ENCODE assay signal across 1 cellular context in the genomic region with DNA sequence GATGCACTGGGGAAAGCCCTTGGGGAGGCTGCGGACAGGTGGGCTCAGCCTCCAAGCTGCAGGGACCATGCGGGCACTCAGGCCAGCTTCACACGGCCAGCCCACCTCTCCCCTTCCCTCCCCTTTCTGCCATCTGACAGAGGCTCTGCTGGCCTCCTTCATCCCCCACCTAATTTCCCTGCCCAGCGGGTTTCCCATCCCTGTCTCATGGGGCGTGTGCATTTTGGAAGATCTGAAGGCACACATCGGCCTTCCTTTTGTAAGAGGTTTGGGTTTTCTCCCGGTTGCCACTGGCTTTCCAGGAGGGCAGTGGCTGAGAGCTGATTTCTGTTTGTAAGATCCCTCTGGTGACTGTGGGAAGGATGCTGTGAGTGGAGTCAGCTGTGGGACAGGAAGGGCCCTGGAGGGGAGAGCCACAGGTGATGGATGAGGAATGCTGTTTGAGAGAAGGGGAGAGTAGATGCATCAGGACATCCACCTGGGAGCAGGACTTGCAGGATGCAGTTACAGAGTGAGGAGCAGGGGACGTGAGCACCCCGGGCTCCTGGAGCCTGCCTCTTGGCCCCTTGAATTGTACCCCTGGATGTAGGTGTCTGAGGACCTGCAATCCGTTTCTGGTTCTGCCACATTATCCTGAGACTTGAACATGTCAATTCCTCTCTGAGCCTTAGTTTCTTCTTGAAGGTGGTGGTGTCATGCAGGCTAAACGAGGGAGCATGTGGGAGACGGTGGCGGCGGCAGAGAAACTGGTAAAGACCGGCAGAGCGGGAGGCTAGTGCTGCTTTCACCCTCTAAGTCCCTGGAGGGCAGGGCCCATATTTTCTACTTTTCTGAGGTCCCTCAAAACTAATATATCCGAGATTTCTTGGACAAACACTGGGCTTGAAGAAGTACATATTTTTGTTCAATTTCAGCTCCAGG.
TF ChIP-seq lines count a peak whose summit lies in the region.

No MANE protein-coding gene starts in this region.

TF ChIP-seq in HepG2, 621 proteins besides CTCF, POLR2A, EP300 and RAD21 (continued from another document and continues in another):
- TF ChIP-seq, protein P1, sequence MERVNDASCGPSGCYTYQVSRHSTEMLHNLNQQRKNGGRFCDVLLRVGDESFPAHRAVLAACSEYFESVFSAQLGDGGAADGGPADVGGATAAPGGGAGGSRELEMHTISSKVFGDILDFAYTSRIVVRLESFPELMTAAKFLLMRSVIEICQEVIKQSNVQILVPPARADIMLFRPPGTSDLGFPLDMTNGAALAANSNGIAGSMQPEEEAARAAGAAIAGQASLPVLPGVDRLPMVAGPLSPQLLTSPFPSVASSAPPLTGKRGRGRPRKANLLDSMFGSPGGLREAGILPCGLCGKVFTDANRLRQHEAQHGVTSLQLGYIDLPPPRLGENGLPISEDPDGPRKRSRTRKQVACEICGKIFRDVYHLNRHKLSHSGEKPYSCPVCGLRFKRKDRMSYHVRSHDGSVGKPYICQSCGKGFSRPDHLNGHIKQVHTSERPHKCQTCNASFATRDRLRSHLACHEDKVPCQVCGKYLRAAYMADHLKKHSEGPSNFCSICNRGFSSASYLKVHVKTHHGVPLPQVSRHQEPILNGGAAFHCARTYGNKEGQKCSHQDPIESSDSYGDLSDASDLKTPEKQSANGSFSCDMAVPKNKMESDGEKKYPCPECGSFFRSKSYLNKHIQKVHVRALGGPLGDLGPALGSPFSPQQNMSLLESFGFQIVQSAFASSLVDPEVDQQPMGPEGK (CRISPR knock-in tag; IDR thresholded peaks at IDR 0.05), result no peak
- TF ChIP-seq ZNF839 (CRISPR knock-in tag; IDR thresholded peaks at IDR 0.05; ENCODE audit: borderline replicate concordance) (0 out of 2 replicates have a peak, but pooled peaks have one; percentile 41), HNF4A (CRISPR knock-in tag; IDR thresholded peaks at IDR 0.05) (no peak), HMG20A (CRISPR knock-in tag; IDR thresholded peaks at IDR 0.05; ENCODE audit: borderline replicate concordance) (no peak), ZNF253 (CRISPR knock-in tag; IDR thresholded peaks at IDR 0.05; ENCODE audit: borderline replicate concordance) (no peak), ZNF143 (CRISPR knock-in tag; IDR thresholded peaks at IDR 0.05) (no peak), ELF1 (CRISPR knock-in tag; IDR thresholded peaks at IDR 0.05) (no peak), YEATS4 (CRISPR knock-in tag; IDR thresholded peaks at IDR 0.05; ENCODE audit: borderline replicate concordance) (no peak), KDM4B (CRISPR knock-in tag; IDR thresholded peaks at IDR 0.05) (no peak), FOXK1 (CRISPR knock-in tag; IDR thresholded peaks at IDR 0.05; ENCODE audit: borderline replicate concordance, low read depth) (no peak), ZNF230 (CRISPR knock-in tag; IDR thresholded peaks at IDR 0.05) (no peak), PRMT3 (CRISPR knock-in tag; IDR thresholded peaks at IDR 0.05; ENCODE audit: borderline replicate concordance, low read depth) (no peak), ZNF552 (CRISPR knock-in tag; IDR thresholded peaks at IDR 0.05; ENCODE audit: borderline replicate concordance) (no peak), NFE2L2 (IDR thresholded peaks at IDR 0.05; ENCODE audit: low read length) (no peak), NRL (CRISPR knock-in tag; IDR thresholded peaks at IDR 0.05; ENCODE audit: borderline replicate concordance) (peak; percentile 52), TGIF2 (CRISPR knock-in tag; IDR thresholded peaks at IDR 0.05) (no peak), ZNF317 (CRISPR knock-in tag; IDR thresholded peaks at IDR 0.05) (no peak), RBM39 (IDR thresholded peaks at IDR 0.05; ENCODE audit: low read depth, low read length, poor library complexity, severe bottlenecking) (no peak)
- TF ChIP-seq, protein P2, sequence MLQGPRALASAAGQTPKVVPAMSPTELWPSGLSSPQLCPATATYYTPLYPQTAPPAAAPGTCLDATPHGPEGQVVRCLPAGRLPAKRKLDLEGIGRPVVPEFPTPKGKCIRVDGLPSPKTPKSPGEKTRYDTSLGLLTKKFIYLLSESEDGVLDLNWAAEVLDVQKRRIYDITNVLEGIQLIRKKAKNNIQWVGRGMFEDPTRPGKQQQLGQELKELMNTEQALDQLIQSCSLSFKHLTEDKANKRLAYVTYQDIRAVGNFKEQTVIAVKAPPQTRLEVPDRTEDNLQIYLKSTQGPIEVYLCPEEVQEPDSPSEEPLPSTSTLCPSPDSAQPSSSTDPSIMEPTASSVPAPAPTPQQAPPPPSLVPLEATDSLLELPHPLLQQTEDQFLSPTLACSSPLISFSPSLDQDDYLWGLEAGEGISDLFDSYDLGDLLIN (CRISPR knock-in tag; IDR thresholded peaks at IDR 0.05; ENCODE audit: borderline replicate concordance), result no peak; the same call in 1 of the 2 replicates
- TF ChIP-seq, protein P3, sequence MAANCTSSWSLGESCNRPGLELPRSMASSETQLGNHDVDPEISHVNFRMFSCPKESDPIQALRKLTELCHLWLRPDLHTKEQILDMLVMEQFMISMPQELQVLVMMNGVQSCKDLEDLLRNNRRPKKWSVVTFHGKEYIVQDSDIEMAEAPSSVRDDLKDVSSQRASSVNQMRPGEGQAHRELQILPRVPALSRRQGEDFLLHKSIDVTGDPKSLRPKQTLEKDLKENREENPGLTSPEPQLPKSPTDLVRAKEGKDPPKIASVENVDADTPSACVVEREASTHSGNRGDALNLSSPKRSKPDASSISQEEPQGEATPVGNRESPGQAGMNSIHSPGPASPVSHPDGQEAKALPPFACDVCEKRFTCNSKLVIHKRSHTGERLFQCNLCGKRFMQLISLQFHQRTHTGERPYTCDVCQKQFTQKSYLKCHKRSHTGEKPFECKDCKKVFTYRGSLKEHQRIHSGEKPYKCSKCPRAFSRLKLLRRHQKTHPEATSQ (CRISPR knock-in tag; IDR thresholded peaks at IDR 0.05; ENCODE audit: borderline replicate concordance), result no peak
- TF ChIP-seq, protein P4, sequence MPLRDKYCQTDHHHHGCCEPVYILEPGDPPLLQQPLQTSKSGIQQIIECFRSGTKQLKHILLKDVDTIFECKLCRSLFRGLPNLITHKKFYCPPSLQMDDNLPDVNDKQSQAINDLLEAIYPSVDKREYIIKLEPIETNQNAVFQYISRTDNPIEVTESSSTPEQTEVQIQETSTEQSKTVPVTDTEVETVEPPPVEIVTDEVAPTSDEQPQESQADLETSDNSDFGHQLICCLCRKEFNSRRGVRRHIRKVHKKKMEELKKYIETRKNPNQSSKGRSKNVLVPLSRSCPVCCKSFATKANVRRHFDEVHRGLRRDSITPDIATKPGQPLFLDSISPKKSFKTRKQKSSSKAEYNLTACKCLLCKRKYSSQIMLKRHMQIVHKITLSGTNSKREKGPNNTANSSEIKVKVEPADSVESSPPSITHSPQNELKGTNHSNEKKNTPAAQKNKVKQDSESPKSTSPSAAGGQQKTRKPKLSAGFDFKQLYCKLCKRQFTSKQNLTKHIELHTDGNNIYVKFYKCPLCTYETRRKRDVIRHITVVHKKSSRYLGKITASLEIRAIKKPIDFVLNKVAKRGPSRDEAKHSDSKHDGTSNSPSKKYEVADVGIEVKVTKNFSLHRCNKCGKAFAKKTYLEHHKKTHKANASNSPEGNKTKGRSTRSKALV (CRISPR knock-in tag; IDR thresholded peaks at IDR 0.05), result no peak
- TF ChIP-seq, protein P5, sequence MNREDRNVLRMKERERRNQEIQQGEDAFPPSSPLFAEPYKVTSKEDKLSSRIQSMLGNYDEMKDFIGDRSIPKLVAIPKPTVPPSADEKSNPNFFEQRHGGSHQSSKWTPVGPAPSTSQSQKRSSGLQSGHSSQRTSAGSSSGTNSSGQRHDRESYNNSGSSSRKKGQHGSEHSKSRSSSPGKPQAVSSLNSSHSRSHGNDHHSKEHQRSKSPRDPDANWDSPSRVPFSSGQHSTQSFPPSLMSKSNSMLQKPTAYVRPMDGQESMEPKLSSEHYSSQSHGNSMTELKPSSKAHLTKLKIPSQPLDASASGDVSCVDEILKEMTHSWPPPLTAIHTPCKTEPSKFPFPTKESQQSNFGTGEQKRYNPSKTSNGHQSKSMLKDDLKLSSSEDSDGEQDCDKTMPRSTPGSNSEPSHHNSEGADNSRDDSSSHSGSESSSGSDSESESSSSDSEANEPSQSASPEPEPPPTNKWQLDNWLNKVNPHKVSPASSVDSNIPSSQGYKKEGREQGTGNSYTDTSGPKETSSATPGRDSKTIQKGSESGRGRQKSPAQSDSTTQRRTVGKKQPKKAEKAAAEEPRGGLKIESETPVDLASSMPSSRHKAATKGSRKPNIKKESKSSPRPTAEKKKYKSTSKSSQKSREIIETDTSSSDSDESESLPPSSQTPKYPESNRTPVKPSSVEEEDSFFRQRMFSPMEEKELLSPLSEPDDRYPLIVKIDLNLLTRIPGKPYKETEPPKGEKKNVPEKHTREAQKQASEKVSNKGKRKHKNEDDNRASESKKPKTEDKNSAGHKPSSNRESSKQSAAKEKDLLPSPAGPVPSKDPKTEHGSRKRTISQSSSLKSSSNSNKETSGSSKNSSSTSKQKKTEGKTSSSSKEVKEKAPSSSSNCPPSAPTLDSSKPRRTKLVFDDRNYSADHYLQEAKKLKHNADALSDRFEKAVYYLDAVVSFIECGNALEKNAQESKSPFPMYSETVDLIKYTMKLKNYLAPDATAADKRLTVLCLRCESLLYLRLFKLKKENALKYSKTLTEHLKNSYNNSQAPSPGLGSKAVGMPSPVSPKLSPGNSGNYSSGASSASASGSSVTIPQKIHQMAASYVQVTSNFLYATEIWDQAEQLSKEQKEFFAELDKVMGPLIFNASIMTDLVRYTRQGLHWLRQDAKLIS (CRISPR knock-in tag; IDR thresholded peaks at IDR 0.05), result no peak
- TF ChIP-seq, protein P6, sequence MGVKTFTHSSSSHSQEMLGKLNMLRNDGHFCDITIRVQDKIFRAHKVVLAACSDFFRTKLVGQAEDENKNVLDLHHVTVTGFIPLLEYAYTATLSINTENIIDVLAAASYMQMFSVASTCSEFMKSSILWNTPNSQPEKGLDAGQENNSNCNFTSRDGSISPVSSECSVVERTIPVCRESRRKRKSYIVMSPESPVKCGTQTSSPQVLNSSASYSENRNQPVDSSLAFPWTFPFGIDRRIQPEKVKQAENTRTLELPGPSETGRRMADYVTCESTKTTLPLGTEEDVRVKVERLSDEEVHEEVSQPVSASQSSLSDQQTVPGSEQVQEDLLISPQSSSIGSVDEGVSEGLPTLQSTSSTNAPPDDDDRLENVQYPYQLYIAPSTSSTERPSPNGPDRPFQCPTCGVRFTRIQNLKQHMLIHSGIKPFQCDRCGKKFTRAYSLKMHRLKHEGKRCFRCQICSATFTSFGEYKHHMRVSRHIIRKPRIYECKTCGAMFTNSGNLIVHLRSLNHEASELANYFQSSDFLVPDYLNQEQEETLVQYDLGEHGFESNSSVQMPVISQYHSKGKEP (CRISPR knock-in tag; IDR thresholded peaks at IDR 0.05), result no peak
- TF ChIP-seq, protein P7, sequence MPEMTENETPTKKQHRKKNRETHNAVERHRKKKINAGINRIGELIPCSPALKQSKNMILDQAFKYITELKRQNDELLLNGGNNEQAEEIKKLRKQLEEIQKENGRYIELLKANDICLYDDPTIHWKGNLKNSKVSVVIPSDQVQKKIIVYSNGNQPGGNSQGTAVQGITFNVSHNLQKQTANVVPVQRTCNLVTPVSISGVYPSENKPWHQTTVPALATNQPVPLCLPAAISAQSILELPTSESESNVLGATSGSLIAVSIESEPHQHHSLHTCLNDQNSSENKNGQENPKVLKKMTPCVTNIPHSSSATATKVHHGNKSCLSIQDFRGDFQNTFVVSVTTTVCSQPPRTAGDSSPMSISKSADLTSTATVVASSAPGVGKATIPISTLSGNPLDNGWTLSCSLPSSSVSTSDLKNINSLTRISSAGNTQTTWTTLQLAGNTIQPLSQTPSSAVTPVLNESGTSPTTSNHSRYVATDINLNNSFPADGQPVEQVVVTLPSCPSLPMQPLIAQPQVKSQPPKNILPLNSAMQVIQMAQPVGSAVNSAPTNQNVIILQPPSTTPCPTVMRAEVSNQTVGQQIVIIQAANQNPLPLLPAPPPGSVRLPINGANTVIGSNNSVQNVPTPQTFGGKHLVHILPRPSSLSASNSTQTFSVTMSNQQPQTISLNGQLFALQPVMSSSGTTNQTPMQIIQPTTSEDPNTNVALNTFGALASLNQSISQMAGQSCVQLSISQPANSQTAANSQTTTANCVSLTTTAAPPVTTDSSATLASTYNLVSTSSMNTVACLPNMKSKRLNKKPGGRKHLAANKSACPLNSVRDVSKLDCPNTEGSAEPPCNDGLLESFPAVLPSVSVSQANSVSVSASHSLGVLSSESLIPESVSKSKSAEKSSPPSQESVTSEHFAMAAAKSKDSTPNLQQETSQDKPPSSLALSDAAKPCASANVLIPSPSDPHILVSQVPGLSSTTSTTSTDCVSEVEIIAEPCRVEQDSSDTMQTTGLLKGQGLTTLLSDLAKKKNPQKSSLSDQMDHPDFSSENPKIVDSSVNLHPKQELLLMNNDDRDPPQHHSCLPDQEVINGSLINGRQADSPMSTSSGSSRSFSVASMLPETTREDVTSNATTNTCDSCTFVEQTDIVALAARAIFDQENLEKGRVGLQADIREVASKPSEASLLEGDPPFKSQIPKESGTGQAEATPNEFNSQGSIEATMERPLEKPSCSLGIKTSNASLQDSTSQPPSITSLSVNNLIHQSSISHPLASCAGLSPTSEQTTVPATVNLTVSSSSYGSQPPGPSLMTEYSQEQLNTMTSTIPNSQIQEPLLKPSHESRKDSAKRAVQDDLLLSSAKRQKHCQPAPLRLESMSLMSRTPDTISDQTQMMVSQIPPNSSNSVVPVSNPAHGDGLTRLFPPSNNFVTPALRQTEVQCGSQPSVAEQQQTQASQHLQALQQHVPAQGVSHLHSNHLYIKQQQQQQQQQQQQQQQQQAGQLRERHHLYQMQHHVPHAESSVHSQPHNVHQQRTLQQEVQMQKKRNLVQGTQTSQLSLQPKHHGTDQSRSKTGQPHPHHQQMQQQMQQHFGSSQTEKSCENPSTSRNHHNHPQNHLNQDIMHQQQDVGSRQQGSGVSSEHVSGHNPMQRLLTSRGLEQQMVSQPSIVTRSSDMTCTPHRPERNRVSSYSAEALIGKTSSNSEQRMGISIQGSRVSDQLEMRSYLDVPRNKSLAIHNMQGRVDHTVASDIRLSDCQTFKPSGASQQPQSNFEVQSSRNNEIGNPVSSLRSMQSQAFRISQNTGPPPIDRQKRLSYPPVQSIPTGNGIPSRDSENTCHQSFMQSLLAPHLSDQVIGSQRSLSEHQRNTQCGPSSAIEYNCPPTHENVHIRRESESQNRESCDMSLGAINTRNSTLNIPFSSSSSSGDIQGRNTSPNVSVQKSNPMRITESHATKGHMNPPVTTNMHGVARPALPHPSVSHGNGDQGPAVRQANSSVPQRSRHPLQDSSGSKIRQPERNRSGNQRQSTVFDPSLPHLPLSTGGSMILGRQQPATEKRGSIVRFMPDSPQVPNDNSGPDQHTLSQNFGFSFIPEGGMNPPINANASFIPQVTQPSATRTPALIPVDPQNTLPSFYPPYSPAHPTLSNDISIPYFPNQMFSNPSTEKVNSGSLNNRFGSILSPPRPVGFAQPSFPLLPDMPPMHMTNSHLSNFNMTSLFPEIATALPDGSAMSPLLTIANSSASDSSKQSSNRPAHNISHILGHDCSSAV (CRISPR knock-in tag; IDR thresholded peaks at IDR 0.05; ENCODE audit: borderline replicate concordance), result no peak
- TF ChIP-seq, protein P8, sequence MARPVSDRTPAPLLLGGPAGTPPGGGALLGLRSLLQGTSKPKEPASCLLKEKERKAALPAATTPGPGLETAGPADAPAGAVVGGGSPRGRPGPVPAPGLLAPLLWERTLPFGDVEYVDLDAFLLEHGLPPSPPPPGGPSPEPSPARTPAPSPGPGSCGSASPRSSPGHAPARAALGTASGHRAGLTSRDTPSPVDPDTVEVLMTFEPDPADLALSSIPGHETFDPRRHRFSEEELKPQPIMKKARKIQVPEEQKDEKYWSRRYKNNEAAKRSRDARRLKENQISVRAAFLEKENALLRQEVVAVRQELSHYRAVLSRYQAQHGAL (CRISPR knock-in tag; IDR thresholded peaks at IDR 0.05; ENCODE audit: not compliant biosample characterization), result no peak
